In the genomic region with DNA sequence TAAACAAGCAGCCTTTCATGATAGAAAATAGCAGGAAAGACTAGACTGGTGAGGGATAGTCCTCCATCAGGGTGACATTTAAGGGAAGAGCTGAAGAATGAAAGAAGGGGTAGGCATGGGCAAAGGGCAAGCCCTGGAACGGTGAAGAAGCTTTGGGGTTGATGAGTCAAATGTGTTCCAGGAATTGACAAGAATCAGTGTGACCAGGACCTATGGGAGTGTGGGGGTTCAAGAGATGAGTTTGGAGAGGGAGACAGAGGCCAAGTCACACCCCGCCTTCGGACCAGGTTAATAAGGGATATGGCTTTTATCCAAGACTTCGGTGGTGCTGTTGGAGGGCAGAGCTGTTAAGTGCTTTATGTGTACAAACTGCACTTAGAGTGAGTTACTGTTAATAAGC, we compare ENCODE assay signal across 1 cellular context.
TF ChIP-seq lines count a peak whose summit lies in the region.

No MANE protein-coding gene starts in this region.

TF ChIP-seq in GM23338, 12 proteins besides CTCF, POLR2A, EP300 and RAD21 (continued from another document):
- TF ChIP-seq, protein P1, sequence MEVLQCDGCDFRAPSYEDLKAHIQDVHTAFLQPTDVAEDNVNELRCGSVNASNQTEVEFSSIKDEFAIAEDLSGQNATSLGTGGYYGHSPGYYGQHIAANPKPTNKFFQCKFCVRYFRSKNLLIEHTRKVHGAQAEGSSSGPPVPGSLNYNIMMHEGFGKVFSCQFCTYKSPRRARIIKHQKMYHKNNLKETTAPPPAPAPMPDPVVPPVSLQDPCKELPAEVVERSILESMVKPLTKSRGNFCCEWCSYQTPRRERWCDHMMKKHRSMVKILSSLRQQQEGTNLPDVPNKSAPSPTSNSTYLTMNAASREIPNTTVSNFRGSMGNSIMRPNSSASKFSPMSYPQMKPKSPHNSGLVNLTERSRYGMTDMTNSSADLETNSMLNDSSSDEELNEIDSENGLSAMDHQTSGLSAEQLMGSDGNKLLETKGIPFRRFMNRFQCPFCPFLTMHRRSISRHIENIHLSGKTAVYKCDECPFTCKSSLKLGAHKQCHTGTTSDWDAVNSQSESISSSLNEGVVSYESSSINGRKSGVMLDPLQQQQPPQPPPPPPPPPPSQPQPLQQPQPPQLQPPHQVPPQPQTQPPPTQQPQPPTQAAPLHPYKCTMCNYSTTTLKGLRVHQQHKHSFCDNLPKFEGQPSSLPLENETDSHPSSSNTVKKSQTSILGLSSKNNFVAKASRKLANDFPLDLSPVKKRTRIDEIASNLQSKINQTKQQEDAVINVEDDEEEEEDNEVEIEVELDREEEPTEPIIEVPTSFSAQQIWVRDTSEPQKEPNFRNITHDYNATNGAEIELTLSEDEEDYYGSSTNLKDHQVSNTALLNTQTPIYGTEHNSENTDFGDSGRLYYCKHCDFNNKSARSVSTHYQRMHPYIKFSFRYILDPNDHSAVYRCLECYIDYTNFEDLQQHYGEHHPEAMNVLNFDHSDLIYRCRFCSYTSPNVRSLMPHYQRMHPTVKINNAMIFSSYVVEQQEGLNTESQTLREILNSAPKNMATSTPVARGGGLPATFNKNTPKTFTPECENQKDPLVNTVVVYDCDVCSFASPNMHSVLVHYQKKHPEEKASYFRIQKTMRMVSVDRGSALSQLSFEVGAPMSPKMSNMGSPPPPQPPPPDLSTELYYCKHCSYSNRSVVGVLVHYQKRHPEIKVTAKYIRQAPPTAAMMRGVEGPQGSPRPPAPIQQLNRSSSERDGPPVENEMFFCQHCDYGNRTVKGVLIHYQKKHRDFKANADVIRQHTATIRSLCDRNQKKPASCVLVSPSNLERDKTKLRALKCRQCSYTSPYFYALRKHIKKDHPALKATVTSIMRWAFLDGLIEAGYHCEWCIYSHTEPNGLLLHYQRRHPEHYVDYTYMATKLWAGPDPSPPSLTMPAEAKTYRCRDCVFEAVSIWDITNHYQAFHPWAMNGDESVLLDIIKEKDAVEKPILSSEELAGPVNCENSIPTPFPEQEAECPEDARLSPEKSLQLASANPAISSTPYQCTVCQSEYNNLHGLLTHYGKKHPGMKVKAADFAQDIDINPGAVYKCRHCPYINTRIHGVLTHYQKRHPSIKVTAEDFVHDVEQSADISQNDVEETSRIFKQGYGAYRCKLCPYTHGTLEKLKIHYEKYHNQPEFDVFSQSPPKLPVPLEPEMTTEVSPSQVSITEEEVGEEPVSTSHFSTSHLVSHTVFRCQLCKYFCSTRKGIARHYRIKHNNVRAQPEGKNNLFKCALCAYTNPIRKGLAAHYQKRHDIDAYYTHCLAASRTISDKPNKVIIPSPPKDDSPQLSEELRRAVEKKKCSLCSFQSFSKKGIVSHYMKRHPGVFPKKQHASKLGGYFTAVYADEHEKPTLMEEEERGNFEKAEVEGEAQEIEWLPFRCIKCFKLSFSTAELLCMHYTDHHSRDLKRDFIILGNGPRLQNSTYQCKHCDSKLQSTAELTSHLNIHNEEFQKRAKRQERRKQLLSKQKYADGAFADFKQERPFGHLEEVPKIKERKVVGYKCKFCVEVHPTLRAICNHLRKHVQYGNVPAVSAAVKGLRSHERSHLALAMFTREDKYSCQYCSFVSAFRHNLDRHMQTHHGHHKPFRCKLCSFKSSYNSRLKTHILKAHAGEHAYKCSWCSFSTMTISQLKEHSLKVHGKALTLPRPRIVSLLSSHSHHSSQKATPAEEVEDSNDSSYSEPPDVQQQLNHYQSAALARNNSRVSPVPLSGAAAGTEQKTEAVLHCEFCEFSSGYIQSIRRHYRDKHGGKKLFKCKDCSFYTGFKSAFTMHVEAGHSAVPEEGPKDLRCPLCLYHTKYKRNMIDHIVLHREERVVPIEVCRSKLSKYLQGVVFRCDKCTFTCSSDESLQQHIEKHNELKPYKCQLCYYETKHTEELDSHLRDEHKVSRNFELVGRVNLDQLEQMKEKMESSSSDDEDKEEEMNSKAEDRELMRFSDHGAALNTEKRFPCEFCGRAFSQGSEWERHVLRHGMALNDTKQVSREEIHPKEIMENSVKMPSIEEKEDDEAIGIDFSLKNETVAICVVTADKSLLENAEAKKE (CRISPR knock-in tag; IDR thresholded peaks at IDR 0.05): no peak
- TF ChIP-seq NANOG (IDR thresholded peaks at IDR 0.05; ENCODE audit: borderline replicate concordance) (no peak), EZH2 (IDR thresholded peaks at IDR 0.05; ENCODE audit: low read depth, unreplicated experiment) (no peak), CREB1 (CRISPR knock-in tag; IDR thresholded peaks at IDR 0.05; ENCODE audit: low read depth) (no peak), ZNF331 (CRISPR knock-in tag; IDR thresholded peaks at IDR 0.05; ENCODE audit: low read depth) (no peak), POLR2AphosphoS5 (IDR thresholded peaks at IDR 0.05; ENCODE audit: low read depth) (no peak), ZNF114 (CRISPR knock-in tag; IDR thresholded peaks at IDR 0.05) (no peak), STAT1 (IDR thresholded peaks at IDR 0.05; ENCODE audit: unreplicated experiment) (no peak), JUNB (IDR thresholded peaks at IDR 0.05; ENCODE audit: unreplicated experiment) (no peak)
- TF ChIP-seq, protein P2, sequence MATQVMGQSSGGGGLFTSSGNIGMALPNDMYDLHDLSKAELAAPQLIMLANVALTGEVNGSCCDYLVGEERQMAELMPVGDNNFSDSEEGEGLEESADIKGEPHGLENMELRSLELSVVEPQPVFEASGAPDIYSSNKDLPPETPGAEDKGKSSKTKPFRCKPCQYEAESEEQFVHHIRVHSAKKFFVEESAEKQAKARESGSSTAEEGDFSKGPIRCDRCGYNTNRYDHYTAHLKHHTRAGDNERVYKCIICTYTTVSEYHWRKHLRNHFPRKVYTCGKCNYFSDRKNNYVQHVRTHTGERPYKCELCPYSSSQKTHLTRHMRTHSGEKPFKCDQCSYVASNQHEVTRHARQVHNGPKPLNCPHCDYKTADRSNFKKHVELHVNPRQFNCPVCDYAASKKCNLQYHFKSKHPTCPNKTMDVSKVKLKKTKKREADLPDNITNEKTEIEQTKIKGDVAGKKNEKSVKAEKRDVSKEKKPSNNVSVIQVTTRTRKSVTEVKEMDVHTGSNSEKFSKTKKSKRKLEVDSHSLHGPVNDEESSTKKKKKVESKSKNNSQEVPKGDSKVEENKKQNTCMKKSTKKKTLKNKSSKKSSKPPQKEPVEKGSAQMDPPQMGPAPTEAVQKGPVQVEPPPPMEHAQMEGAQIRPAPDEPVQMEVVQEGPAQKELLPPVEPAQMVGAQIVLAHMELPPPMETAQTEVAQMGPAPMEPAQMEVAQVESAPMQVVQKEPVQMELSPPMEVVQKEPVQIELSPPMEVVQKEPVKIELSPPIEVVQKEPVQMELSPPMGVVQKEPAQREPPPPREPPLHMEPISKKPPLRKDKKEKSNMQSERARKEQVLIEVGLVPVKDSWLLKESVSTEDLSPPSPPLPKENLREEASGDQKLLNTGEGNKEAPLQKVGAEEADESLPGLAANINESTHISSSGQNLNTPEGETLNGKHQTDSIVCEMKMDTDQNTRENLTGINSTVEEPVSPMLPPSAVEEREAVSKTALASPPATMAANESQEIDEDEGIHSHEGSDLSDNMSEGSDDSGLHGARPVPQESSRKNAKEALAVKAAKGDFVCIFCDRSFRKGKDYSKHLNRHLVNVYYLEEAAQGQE (IDR thresholded peaks at IDR 0.05; ENCODE audit: unreplicated experiment): no peak
- TF ChIP-seq, protein P3, sequence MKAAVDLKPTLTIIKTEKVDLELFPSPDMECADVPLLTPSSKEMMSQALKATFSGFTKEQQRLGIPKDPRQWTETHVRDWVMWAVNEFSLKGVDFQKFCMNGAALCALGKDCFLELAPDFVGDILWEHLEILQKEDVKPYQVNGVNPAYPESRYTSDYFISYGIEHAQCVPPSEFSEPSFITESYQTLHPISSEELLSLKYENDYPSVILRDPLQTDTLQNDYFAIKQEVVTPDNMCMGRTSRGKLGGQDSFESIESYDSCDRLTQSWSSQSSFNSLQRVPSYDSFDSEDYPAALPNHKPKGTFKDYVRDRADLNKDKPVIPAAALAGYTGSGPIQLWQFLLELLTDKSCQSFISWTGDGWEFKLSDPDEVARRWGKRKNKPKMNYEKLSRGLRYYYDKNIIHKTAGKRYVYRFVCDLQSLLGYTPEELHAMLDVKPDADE (IDR thresholded peaks at IDR 0.05): no peak
